Comparison of ENCODE assay signal across 1 cellular context in the genomic region with DNA sequence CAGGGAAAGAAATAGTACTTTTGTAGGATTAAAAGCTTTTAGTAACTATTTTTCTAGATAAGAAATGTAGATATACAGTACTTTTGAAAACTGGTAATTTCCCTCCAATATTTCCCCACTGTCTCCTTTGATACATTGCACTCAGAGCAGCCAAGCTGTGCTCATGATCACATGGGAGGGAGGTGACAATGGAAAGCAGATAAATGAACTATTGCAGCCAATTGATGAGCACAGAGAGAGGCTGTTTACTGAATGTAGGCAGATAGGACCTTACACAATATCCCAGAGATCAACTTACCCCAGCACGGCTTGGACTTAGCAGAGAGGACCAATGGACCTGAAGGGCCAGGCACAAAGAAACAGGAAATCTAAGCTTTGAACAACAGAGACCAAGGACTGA.
TF ChIP-seq lines count a peak whose summit lies in the region.

No MANE protein-coding gene starts in this region.

TF ChIP-seq in GM23338, 12 proteins besides CTCF, POLR2A, EP300 and RAD21 (continued from another document):
- TF ChIP-seq, protein P1, sequence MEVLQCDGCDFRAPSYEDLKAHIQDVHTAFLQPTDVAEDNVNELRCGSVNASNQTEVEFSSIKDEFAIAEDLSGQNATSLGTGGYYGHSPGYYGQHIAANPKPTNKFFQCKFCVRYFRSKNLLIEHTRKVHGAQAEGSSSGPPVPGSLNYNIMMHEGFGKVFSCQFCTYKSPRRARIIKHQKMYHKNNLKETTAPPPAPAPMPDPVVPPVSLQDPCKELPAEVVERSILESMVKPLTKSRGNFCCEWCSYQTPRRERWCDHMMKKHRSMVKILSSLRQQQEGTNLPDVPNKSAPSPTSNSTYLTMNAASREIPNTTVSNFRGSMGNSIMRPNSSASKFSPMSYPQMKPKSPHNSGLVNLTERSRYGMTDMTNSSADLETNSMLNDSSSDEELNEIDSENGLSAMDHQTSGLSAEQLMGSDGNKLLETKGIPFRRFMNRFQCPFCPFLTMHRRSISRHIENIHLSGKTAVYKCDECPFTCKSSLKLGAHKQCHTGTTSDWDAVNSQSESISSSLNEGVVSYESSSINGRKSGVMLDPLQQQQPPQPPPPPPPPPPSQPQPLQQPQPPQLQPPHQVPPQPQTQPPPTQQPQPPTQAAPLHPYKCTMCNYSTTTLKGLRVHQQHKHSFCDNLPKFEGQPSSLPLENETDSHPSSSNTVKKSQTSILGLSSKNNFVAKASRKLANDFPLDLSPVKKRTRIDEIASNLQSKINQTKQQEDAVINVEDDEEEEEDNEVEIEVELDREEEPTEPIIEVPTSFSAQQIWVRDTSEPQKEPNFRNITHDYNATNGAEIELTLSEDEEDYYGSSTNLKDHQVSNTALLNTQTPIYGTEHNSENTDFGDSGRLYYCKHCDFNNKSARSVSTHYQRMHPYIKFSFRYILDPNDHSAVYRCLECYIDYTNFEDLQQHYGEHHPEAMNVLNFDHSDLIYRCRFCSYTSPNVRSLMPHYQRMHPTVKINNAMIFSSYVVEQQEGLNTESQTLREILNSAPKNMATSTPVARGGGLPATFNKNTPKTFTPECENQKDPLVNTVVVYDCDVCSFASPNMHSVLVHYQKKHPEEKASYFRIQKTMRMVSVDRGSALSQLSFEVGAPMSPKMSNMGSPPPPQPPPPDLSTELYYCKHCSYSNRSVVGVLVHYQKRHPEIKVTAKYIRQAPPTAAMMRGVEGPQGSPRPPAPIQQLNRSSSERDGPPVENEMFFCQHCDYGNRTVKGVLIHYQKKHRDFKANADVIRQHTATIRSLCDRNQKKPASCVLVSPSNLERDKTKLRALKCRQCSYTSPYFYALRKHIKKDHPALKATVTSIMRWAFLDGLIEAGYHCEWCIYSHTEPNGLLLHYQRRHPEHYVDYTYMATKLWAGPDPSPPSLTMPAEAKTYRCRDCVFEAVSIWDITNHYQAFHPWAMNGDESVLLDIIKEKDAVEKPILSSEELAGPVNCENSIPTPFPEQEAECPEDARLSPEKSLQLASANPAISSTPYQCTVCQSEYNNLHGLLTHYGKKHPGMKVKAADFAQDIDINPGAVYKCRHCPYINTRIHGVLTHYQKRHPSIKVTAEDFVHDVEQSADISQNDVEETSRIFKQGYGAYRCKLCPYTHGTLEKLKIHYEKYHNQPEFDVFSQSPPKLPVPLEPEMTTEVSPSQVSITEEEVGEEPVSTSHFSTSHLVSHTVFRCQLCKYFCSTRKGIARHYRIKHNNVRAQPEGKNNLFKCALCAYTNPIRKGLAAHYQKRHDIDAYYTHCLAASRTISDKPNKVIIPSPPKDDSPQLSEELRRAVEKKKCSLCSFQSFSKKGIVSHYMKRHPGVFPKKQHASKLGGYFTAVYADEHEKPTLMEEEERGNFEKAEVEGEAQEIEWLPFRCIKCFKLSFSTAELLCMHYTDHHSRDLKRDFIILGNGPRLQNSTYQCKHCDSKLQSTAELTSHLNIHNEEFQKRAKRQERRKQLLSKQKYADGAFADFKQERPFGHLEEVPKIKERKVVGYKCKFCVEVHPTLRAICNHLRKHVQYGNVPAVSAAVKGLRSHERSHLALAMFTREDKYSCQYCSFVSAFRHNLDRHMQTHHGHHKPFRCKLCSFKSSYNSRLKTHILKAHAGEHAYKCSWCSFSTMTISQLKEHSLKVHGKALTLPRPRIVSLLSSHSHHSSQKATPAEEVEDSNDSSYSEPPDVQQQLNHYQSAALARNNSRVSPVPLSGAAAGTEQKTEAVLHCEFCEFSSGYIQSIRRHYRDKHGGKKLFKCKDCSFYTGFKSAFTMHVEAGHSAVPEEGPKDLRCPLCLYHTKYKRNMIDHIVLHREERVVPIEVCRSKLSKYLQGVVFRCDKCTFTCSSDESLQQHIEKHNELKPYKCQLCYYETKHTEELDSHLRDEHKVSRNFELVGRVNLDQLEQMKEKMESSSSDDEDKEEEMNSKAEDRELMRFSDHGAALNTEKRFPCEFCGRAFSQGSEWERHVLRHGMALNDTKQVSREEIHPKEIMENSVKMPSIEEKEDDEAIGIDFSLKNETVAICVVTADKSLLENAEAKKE (CRISPR knock-in tag; IDR thresholded peaks at IDR 0.05) = no peak
- no peak for TF ChIP-seq ZNF114 (CRISPR knock-in tag; IDR thresholded peaks at IDR 0.05)
- TF ChIP-seq POLR2AphosphoS5 (IDR thresholded peaks at IDR 0.05; ENCODE audit: low read depth) = no peak
- TF ChIP-seq STAT1 (IDR thresholded peaks at IDR 0.05; ENCODE audit: unreplicated experiment) = no peak
- TF ChIP-seq, protein P2, sequence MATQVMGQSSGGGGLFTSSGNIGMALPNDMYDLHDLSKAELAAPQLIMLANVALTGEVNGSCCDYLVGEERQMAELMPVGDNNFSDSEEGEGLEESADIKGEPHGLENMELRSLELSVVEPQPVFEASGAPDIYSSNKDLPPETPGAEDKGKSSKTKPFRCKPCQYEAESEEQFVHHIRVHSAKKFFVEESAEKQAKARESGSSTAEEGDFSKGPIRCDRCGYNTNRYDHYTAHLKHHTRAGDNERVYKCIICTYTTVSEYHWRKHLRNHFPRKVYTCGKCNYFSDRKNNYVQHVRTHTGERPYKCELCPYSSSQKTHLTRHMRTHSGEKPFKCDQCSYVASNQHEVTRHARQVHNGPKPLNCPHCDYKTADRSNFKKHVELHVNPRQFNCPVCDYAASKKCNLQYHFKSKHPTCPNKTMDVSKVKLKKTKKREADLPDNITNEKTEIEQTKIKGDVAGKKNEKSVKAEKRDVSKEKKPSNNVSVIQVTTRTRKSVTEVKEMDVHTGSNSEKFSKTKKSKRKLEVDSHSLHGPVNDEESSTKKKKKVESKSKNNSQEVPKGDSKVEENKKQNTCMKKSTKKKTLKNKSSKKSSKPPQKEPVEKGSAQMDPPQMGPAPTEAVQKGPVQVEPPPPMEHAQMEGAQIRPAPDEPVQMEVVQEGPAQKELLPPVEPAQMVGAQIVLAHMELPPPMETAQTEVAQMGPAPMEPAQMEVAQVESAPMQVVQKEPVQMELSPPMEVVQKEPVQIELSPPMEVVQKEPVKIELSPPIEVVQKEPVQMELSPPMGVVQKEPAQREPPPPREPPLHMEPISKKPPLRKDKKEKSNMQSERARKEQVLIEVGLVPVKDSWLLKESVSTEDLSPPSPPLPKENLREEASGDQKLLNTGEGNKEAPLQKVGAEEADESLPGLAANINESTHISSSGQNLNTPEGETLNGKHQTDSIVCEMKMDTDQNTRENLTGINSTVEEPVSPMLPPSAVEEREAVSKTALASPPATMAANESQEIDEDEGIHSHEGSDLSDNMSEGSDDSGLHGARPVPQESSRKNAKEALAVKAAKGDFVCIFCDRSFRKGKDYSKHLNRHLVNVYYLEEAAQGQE (IDR thresholded peaks at IDR 0.05; ENCODE audit: unreplicated experiment) = no peak
- TF ChIP-seq ZNF331 (CRISPR knock-in tag; IDR thresholded peaks at IDR 0.05; ENCODE audit: low read depth) = no peak
- TF ChIP-seq CREB1 (CRISPR knock-in tag; IDR thresholded peaks at IDR 0.05; ENCODE audit: low read depth) = no peak
